2 cellular contexts compared by ENCODE assay signal in genomic region chr4:84491420-84491819, GRCh38.
TF ChIP-seq lines count a peak whose summit lies in the region.

No MANE protein-coding gene starts in this region.

TF ChIP-seq in GM23338, 12 proteins besides CTCF, POLR2A, EP300 and RAD21:
- no peak for TF ChIP-seq REST (IDR thresholded peaks at IDR 0.05; ENCODE audit: unreplicated experiment)
- TF ChIP-seq EZH2 (IDR thresholded peaks at IDR 0.05; ENCODE audit: low read depth, unreplicated experiment): peak; percentile 45
- no peak for TF ChIP-seq JUNB (IDR thresholded peaks at IDR 0.05; ENCODE audit: unreplicated experiment)
- no peak for TF ChIP-seq ETS1 (IDR thresholded peaks at IDR 0.05)
- no peak for TF ChIP-seq POLR2AphosphoS5 (IDR thresholded peaks at IDR 0.05; ENCODE audit: low read depth)
- TF ChIP-seq CREB1 (CRISPR knock-in tag; IDR thresholded peaks at IDR 0.05; ENCODE audit: low read depth): no peak
- no peak for TF ChIP-seq EZH2phosphoT487 (IDR thresholded peaks at IDR 0.05; ENCODE audit: unreplicated experiment)
- no peak for TF ChIP-seq STAT1 (IDR thresholded peaks at IDR 0.05; ENCODE audit: unreplicated experiment)
- TF ChIP-seq ZNF114 (CRISPR knock-in tag; IDR thresholded peaks at IDR 0.05): no peak

TF ChIP-seq in H1, 55 proteins besides CTCF, POLR2A, EP300 and RAD21 (continued from another document):
- TF ChIP-seq SUZ12 (IDR thresholded peaks at IDR 0.05; ENCODE audit: low read length): peak; percentile 61; the same call in 1 of the 2 replicates
- TF ChIP-seq EZH2 (IDR thresholded peaks at IDR 0.05; ENCODE audit: low read depth, low read length, severe bottlenecking): peak; percentile 55
- TF ChIP-seq, protein P1, sequence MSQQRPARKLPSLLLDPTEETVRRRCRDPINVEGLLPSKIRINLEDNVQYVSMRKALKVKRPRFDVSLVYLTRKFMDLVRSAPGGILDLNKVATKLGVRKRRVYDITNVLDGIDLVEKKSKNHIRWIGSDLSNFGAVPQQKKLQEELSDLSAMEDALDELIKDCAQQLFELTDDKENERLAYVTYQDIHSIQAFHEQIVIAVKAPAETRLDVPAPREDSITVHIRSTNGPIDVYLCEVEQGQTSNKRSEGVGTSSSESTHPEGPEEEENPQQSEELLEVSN (IDR thresholded peaks at IDR 0.05): no peak
- no peak for TF ChIP-seq TAF1 (IDR thresholded peaks at IDR 0.05; ENCODE audit: low read depth, low read length)
- TF ChIP-seq SIX5 (IDR thresholded peaks at IDR 0.05; ENCODE audit: low read depth, low read length): no peak
- TF ChIP-seq BCL11A (IDR thresholded peaks at IDR 0.05; ENCODE audit: low read depth in 2 of 2, low read length in 2 of 2): no peak
- TF ChIP-seq RNF2 (IDR thresholded peaks at IDR 0.05; ENCODE audit: borderline replicate concordance, low read depth, low read length, missing control alignments, poor library complexity, severe bottlenecking): peak; percentile 85
- TF ChIP-seq CBX8 (IDR thresholded peaks at IDR 0.05; ENCODE audit: borderline replicate concordance, low read depth, low read length): 0 out of 2 replicates have a peak, but pooled peaks have one; percentile 65
- TF ChIP-seq HDAC2 (IDR thresholded peaks at IDR 0.05; ENCODE audit: borderline replicate concordance in 1 of 2, low read depth in 2 of 2, low read length in 2 of 2): no peak
- no peak for TF ChIP-seq JUND (IDR thresholded peaks at IDR 0.05; ENCODE audit: low read length)
